Comparison of ENCODE assay signal across 25 cellular contexts in genomic region chr12:5068126-5068525, GRCh38. TPM values are rescaled to one million over a fixed set of nuclear protein-coding genes. Genes with fewer than 3 reads are reported as not detected.
"Had no signal": no experiment of that assay in that cellular context is flagged by ENCODE, and none has a peak within 500 bp of the region (broad histone marks: within the 10 kb centered on the region; RNA-seq: fewer than 3 reads in every experiment).

No MANE protein-coding gene starts in this region.

- H3K9me3 ChIP-seq: SK-N-SH had no signal

- H3K9ac ChIP-seq: KMS-11, SK-N-SH had no signal

- H3K4me3 Mint-ChIP-seq: IgD-negative memory B cell had no signal

- DNase-seq: Kasumi-1, MM.1S, NCI-H1092 treated with DMSO at 0.1 percent for 48 hours, NCI-H1436, NCI-H187 treated with DMSO at 0.1 percent for 48 hours, NCI-H2029 treated with DMSO at 0.1 percent for 48 hours, NCI-H2171, NCI-H226, NCI-H524, NCI-H526 treated with DMSO at 0.1 percent for 48 hours, NCI-H774, PC-3, SHP77, SK-N-SH, SW 1271 had no signal

- H3K27ac ChIP-seq: HL-60, KMS-11, RWPE1 had no signal

- H3K4me2 ChIP-seq: KMS-11, SK-N-SH had no signal

- ATAC-seq: K562, Panc1, PC-3 had no signal

- H3K9me3 Mint-ChIP-seq: IgD-negative memory B cell had no signal

- H3K4me3 ChIP-seq: K562 had no signal

RNA-seq across cellular contexts. Expression of gene KCNA5, which starts 24.4 kb away (rescaled TPM):
- total RNA-seq: K562, M059J, NCI-H460, OCI-LY7, PC-3, SK-MEL-5 had no signal
